9 cellular contexts compared by ENCODE assay signal in the genomic region with DNA sequence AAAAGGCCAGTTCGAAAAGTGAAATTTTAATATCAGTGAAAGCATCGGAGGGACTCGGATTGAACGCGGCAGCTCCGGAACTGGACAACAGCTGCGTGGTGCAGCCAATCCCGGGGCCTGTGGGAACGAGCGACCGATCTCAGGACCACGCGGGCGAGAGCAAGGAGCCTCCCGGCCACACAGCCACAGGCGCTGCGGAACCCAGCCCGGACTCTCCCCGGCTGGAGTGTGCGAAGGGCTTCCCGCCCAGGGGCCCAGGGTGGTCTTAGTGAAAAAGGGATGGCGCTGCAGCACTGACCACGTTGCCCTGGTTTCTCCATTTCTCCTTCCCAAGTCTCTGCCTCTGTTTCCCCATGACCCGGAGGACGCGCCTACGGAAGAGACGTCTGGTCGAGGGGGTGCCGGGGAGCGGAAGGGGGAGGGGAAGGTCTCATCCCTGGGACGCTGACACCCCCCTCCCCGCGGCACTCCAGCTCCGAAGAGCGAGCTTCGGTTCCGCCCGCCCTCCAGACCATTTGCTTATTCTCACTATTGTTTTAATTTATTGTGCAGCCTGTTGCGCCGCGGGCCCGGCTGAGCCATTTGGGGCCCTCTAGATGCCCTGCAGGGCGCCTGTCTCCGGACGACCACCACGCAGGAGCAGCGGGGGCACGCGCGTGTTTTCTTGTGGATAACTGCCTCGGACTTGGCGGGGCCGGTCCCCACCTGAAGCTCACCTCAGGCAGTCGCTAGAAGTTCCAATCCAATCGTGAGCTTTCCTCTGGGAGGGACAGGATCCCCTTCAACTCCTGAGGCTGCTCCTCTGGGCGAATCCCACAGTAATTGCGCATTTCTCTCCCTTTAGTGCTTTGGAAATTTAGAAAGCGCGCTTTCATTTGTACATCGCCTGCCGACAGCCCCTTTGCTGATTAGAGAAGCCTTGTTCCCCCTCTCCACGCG.
DNase-seq lines count a peak whose midpoint lies in the region; ATAC-seq lines count a peak whose summit lies in the region.
"Had no signal": no experiment of that assay in that cellular context is flagged by ENCODE, and none has a peak within 500 bp of the region (broad histone marks: within the 10 kb centered on the region; RNA-seq: fewer than 3 reads in every experiment).

No MANE protein-coding gene starts in this region.

- no peaks in the 10 kb centered on the region for H3K36me3 ChIP-seq in ES-I3 (ENCODE audit: insufficient read depth, low read length)

- DNase-seq in NCI-H748 treated with DMSO at 0.1 percent for 48 hours (lab: John Stamatoyannopoulos, UW), result peak; percentile 89
- no peak for DNase-seq in right cardiac atrium
- peak; percentile 58 for DNase-seq in sciatic nerve (ENCODE audit: low spot score)
- DNase-seq in GF-D8 (lab: John Stamatoyannopoulos, UW), result no peak
- no peak for DNase-seq in stimulated activated CD4-positive, alpha-beta T cell treated with anti-CD3 and anti-CD28 coated beads, Interleukin-4, amount 100 ng/mL, for 1 hour
- no peak for DNase-seq in cortex of kidney (lab: John Stamatoyannopoulos, UW)
- DNase-seq in A172 (ENCODE audit: low spot score), result no peak
- DNase-seq: NCI-H1694 had no signal

- H3K4me3 ChIP-seq in right cardiac atrium (ENCODE audit: low read length), result peak overlapping the region; percentile 79

- intact Hi-C loops in right cardiac atrium (cut with DNase I) (loop anchor here in 1 of 4 donors (10.0 kb wide), 1 partner anchor 1035 kb away; no protein-coding TSS in a partner anchor), sciatic nerve (cut with DNase I) (no loop called here)

- H3K9ac ChIP-seq in ES-I3 (ENCODE audit: low read depth, low read length), result peak overlapping the region; percentile 57; the same call in 1 of the 2 replicates

- no peaks in the 10 kb centered on the region for H3K9me3 ChIP-seq in ES-I3 (ENCODE audit: control insufficient read depth, insufficient read depth, low read length)
- no peaks in the 10 kb centered on the region for H3K9me3 ChIP-seq in right cardiac atrium (ENCODE audit: control insufficient read depth, low read length)

- ATAC-seq in right cardiac atrium, result peak; percentile 22 to 50
- ATAC-seq in sciatic nerve, result peak; percentile 44

- no peaks in the 10 kb centered on the region for H3K27me3 ChIP-seq in right cardiac atrium (ENCODE audit: control insufficient read depth, insufficient read depth)

- H3K27ac ChIP-seq in right cardiac atrium (ENCODE audit: low read length), result no peak overlapping the region

- H3K4me1 ChIP-seq in ES-I3 (ENCODE audit: insufficient read depth, low read length), result peaks cover 4% of the 10 kb centered on the region; the same call in 1 of the 2 replicates
- H3K4me1 ChIP-seq in right cardiac atrium (ENCODE audit: control insufficient read depth, insufficient read depth, low read length), result no peaks in the 10 kb centered on the region

- WGBS in right cardiac atrium, result 3% methylated on average over 64 of the region's 64 CpGs

Comparison
In these comparisons a context has a peak if more than half of its experiments do, and no peak if none do; other contexts are left out.
1. DNase-seq: peak in NCI-H748 treated with DMSO at 0.1 percent for 48 hours (single experiment) and sciatic nerve (single experiment); none in right cardiac atrium (0 of 3), GF-D8 (single experiment), stimulated activated CD4-positive, alpha-beta T cell treated with anti-CD3 and anti-CD28 coated beads, Interleukin-4, amount 100 ng/mL, for 1 hour (single experiment), cortex of kidney (single experiment) and A172 (single experiment).